In the genomic region with DNA sequence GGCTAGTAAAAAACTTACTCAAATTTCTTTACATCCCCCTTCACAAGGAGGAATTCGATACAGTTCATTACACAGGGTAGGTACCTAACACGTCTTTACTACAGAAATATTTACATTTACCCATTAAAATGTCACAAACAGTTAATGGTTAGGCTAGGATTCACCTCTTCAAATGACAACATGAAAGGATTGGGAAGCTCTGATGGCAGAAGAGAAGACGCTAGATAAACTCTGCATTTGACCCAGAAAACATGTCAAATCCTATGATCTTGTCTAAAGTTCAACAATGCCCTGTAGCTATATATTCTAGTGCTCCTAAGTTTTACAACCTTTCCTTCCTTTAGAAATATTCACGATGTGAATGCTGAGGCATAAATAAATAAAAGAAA, we compare ENCODE assay signal across 15 cellular contexts.
"Had no signal": no experiment of that assay in that cellular context is flagged by ENCODE, and none has a peak within 500 bp of the region (broad histone marks: within the 10 kb centered on the region; RNA-seq: fewer than 3 reads in every experiment).

No MANE protein-coding gene starts in this region.

- H3K4me3 ChIP-seq: colonic mucosa, gastroesophageal sphincter, right atrium auricular region, tibial artery, uterus had no signal

- H3K27ac Mint-ChIP-seq: mesothelial cell of epicardium; T-helper 1 cell treated with Interleukin-12 subunit alpha and Interleukin-12 subunit beta and Interleukin-4 antibody, amounts not matched to agents 30 μg/mL and 1 μg/mL, for 36 hours had no signal

- ATAC-seq: activated CD4-positive, CD25-positive, alpha-beta regulatory T cell treated with anti-CD3 and anti-CD28 coated beads, Interleukin-2, amount 50 U/mL, for 24 hours; gastroesophageal sphincter had no signal

- H3K4me1 ChIP-seq: uterus had no signal

- DNase-seq: activated CD4-positive, alpha-beta T cell treated with anti-CD3 and anti-CD28 coated beads, Interleukin-2, amount 50 U/mL, for 4 hours; activated T-cell treated with anti-CD3 and anti-CD28 coated beads, Interleukin-2, amount 50 U/mL, for 48 hours; colonic mucosa; effector CD4-positive, alpha-beta T cell; posterior cingulate gyrus; small intestine; tibial artery; uterus had no signal

- H3K36me3 ChIP-seq: colonic mucosa, gastroesophageal sphincter, right atrium auricular region, tibial artery, uterus had no signal

- H3K27ac ChIP-seq: colonic mucosa, gastroesophageal sphincter, right atrium auricular region, tibial artery, uterus had no signal

- H3K9me3 Mint-ChIP-seq: mesothelial cell of epicardium; T-helper 1 cell treated with Interleukin-12 subunit alpha and Interleukin-12 subunit beta and Interleukin-4 antibody, amounts not matched to agents 30 μg/mL and 1 μg/mL, for 36 hours had no signal

- H3K27me3 ChIP-seq: colonic mucosa, gastroesophageal sphincter, right atrium auricular region, tibial artery, uterus had no signal

- FAIRE-seq: endothelial cell of umbilical vein, keratinocyte, small intestine had no signal

- H3K36me3 Mint-ChIP-seq: mesothelial cell of epicardium had no signal

- H3K9me3 ChIP-seq: colonic mucosa, gastroesophageal sphincter, right atrium auricular region, tibial artery, uterus had no signal

- H3K4me3 Mint-ChIP-seq: mesothelial cell of epicardium; T-helper 1 cell treated with Interleukin-12 subunit alpha and Interleukin-12 subunit beta and Interleukin-4 antibody, amounts not matched to agents 30 μg/mL and 1 μg/mL, for 36 hours had no signal
